Comparison of ENCODE assay signal across 1 cellular context in genomic region chr5:154937718-154938466, GRCh38.
TF ChIP-seq lines count a peak whose summit lies in the region.

Gene GEMIN5 (minus strand): TSS chr5:154938211. CDS start chr5:154938133, 78 bp downstream.

TF ChIP-seq in WTC11, 78 proteins besides CTCF, POLR2A, EP300 and RAD21 (continued from another document and continues in another):
- no peak for TF ChIP-seq RORB (CRISPR knock-in tag; IDR thresholded peaks at IDR 0.05)
- no peak for TF ChIP-seq NR2C2 (CRISPR knock-in tag; IDR thresholded peaks at IDR 0.05)
- peak; percentile 63; the same call in 1 of the 2 replicates for TF ChIP-seq GABPB1 (CRISPR knock-in tag; IDR thresholded peaks at IDR 0.05)
- TF ChIP-seq ZNF232 (CRISPR knock-in tag; IDR thresholded peaks at IDR 0.05), result 0 out of 2 replicates have a peak, but pooled peaks have one; percentile 86
- no peak for TF ChIP-seq PRRX2 (CRISPR knock-in tag; IDR thresholded peaks at IDR 0.05)
- TF ChIP-seq ZNF219 (CRISPR knock-in tag; IDR thresholded peaks at IDR 0.05; ENCODE audit: borderline replicate concordance), result no peak
- TF ChIP-seq MYBL2 (CRISPR knock-in tag; IDR thresholded peaks at IDR 0.05), result peak; percentile 65; the same call in 1 of the 2 replicates
- TF ChIP-seq GTF2I (CRISPR knock-in tag; conservative IDR thresholded peaks at IDR 0.05), result no peak
- TF ChIP-seq ZNF425 (CRISPR knock-in tag; conservative IDR thresholded peaks at IDR 0.05), result no peak
- no peak for TF ChIP-seq ZNF263 (CRISPR knock-in tag; IDR thresholded peaks at IDR 0.05; ENCODE audit: low read depth)
- no peak; the same call in 1 of the 2 replicates for TF ChIP-seq TCF7 (CRISPR knock-in tag; IDR thresholded peaks at IDR 0.05; ENCODE audit: low read depth)
- TF ChIP-seq FOXJ3 (CRISPR knock-in tag; IDR thresholded peaks at IDR 0.05; ENCODE audit: borderline replicate concordance), result no peak
- TF ChIP-seq, protein P1, sequence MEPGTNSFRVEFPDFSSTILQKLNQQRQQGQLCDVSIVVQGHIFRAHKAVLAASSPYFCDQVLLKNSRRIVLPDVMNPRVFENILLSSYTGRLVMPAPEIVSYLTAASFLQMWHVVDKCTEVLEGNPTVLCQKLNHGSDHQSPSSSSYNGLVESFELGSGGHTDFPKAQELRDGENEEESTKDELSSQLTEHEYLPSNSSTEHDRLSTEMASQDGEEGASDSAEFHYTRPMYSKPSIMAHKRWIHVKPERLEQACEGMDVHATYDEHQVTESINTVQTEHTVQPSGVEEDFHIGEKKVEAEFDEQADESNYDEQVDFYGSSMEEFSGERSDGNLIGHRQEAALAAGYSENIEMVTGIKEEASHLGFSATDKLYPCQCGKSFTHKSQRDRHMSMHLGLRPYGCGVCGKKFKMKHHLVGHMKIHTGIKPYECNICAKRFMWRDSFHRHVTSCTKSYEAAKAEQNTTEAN (CRISPR knock-in tag; IDR thresholded peaks at IDR 0.05), result no peak
- TF ChIP-seq, protein P2, sequence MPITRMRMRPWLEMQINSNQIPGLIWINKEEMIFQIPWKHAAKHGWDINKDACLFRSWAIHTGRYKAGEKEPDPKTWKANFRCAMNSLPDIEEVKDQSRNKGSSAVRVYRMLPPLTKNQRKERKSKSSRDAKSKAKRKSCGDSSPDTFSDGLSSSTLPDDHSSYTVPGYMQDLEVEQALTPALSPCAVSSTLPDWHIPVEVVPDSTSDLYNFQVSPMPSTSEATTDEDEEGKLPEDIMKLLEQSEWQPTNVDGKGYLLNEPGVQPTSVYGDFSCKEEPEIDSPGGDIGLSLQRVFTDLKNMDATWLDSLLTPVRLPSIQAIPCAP (CRISPR knock-in tag; IDR thresholded peaks at IDR 0.05), result no peak; the same call in 1 of the 2 replicates
- TF ChIP-seq, protein P3, sequence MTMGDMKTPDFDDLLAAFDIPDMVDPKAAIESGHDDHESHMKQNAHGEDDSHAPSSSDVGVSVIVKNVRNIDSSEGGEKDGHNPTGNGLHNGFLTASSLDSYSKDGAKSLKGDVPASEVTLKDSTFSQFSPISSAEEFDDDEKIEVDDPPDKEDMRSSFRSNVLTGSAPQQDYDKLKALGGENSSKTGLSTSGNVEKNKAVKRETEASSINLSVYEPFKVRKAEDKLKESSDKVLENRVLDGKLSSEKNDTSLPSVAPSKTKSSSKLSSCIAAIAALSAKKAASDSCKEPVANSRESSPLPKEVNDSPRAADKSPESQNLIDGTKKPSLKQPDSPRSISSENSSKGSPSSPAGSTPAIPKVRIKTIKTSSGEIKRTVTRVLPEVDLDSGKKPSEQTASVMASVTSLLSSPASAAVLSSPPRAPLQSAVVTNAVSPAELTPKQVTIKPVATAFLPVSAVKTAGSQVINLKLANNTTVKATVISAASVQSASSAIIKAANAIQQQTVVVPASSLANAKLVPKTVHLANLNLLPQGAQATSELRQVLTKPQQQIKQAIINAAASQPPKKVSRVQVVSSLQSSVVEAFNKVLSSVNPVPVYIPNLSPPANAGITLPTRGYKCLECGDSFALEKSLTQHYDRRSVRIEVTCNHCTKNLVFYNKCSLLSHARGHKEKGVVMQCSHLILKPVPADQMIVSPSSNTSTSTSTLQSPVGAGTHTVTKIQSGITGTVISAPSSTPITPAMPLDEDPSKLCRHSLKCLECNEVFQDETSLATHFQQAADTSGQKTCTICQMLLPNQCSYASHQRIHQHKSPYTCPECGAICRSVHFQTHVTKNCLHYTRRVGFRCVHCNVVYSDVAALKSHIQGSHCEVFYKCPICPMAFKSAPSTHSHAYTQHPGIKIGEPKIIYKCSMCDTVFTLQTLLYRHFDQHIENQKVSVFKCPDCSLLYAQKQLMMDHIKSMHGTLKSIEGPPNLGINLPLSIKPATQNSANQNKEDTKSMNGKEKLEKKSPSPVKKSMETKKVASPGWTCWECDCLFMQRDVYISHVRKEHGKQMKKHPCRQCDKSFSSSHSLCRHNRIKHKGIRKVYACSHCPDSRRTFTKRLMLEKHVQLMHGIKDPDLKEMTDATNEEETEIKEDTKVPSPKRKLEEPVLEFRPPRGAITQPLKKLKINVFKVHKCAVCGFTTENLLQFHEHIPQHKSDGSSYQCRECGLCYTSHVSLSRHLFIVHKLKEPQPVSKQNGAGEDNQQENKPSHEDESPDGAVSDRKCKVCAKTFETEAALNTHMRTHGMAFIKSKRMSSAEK (CRISPR knock-in tag; IDR thresholded peaks at IDR 0.05; ENCODE audit: borderline replicate concordance), result no peak
- TF ChIP-seq AFF4 (CRISPR knock-in tag; IDR thresholded peaks at IDR 0.05; ENCODE audit: borderline replicate concordance), result no peak
- no peak for TF ChIP-seq SOX15 (CRISPR knock-in tag; IDR thresholded peaks at IDR 0.05)
- no peak for TF ChIP-seq CDX4 (CRISPR knock-in tag; IDR thresholded peaks at IDR 0.05; ENCODE audit: borderline replicate concordance)
- no peak for TF ChIP-seq NR3C1 (CRISPR knock-in tag; conservative IDR thresholded peaks at IDR 0.05; ENCODE audit: low read depth)
- TF ChIP-seq ZNF138 (CRISPR knock-in tag; conservative IDR thresholded peaks at IDR 0.05), result no peak
- TF ChIP-seq CREM (CRISPR knock-in tag; IDR thresholded peaks at IDR 0.05), result peak; percentile 65; the same call in 1 of the 2 replicates
- no peak for TF ChIP-seq MLX (CRISPR knock-in tag; IDR thresholded peaks at IDR 0.05)
- no peak for TF ChIP-seq ATF3 (CRISPR knock-in tag; conservative IDR thresholded peaks at IDR 0.05)
- TF ChIP-seq SP1 (CRISPR knock-in tag; conservative IDR thresholded peaks at IDR 0.05), result peak; percentile 98
- no peak for TF ChIP-seq NFYB (CRISPR knock-in tag; conservative IDR thresholded peaks at IDR 0.05; ENCODE audit: low read depth)
- no peak for TF ChIP-seq E2F4 (CRISPR knock-in tag; IDR thresholded peaks at IDR 0.05; ENCODE audit: borderline replicate concordance, low read depth)
- no peak for TF ChIP-seq ZMAT4 (CRISPR knock-in tag; IDR thresholded peaks at IDR 0.05)
- TF ChIP-seq ATF2 (CRISPR knock-in tag; IDR thresholded peaks at IDR 0.05; ENCODE audit: borderline replicate concordance, low read depth), result no peak
- no peak for TF ChIP-seq TEAD4 (CRISPR knock-in tag; IDR thresholded peaks at IDR 0.05)
- TF ChIP-seq USF2 (CRISPR knock-in tag; IDR thresholded peaks at IDR 0.05), result peak; percentile 60
- no peak for TF ChIP-seq EMX1 (CRISPR knock-in tag; IDR thresholded peaks at IDR 0.05)
- TF ChIP-seq JUN (CRISPR knock-in tag; IDR thresholded peaks at IDR 0.05), result no peak
- TF ChIP-seq ZNF416 (CRISPR knock-in tag; IDR thresholded peaks at IDR 0.05), result no peak
- TF ChIP-seq, protein P4, sequence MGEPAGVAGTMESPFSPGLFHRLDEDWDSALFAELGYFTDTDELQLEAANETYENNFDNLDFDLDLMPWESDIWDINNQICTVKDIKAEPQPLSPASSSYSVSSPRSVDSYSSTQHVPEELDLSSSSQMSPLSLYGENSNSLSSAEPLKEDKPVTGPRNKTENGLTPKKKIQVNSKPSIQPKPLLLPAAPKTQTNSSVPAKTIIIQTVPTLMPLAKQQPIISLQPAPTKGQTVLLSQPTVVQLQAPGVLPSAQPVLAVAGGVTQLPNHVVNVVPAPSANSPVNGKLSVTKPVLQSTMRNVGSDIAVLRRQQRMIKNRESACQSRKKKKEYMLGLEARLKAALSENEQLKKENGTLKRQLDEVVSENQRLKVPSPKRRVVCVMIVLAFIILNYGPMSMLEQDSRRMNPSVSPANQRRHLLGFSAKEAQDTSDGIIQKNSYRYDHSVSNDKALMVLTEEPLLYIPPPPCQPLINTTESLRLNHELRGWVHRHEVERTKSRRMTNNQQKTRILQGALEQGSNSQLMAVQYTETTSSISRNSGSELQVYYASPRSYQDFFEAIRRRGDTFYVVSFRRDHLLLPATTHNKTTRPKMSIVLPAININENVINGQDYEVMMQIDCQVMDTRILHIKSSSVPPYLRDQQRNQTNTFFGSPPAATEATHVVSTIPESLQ (CRISPR knock-in tag; IDR thresholded peaks at IDR 0.05), result no peak
- no peak for TF ChIP-seq TP53 (CRISPR knock-in tag; IDR thresholded peaks at IDR 0.05)
- no peak for TF ChIP-seq MXD4 (CRISPR knock-in tag; IDR thresholded peaks at IDR 0.05; ENCODE audit: borderline replicate concordance)
- no peak; the same call in 1 of the 2 replicates for TF ChIP-seq IRF2 (CRISPR knock-in tag; IDR thresholded peaks at IDR 0.05; ENCODE audit: borderline replicate concordance, low read depth)
- TF ChIP-seq KAT7 (CRISPR knock-in tag; IDR thresholded peaks at IDR 0.05; ENCODE audit: borderline replicate concordance), result peak; percentile 98
- peak; percentile 56; the same call in 1 of the 2 replicates for TF ChIP-seq ETV6 (CRISPR knock-in tag; IDR thresholded peaks at IDR 0.05)
- 0 out of 2 replicates have a peak, but pooled peaks have one; percentile 71 for TF ChIP-seq CREB1 (CRISPR knock-in tag; IDR thresholded peaks at IDR 0.05)
